ENCODE assay signal across 32 cellular contexts in the genomic region with DNA sequence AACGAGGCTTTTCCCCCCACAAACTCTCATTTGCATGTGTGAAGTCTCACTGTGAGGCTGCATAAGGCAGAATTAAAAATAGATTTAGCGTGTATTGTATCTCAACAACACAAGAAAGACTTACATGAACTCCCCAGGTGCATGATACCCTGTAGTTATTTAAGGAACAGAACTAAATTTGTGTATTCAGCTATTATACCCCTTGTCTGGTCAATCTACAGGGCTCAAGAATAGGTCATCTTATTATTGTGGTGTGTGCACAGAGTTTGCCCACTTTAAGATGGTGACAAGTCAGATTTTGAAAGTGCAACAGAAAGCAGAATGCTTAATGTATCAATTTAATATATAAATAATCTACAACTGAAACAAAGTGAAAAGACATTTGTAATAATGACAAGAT.
"Had no signal": no experiment of that assay in that cellular context is flagged by ENCODE, and none has a peak within 500 bp of the region (broad histone marks: within the 10 kb centered on the region; RNA-seq: fewer than 3 reads in every experiment).

No MANE protein-coding gene starts in this region.

- DNase-seq: activated B cell treated with CpG ODN at 0.5 μM for 24 hours; activated CD4-positive, alpha-beta memory T cell treated with anti-CD3 and anti-CD28 coated beads for 36 hours; activated CD4-positive, alpha-beta T cell treated with anti-CD3 and anti-CD28 coated beads for 4 hours; activated CD4-positive, alpha-beta T cell treated with anti-CD3 and anti-CD28 coated beads, Interleukin-2, amount 10 ng/mL, durations not matched to agents 24 days and 14 days; activated CD4-positive, alpha-beta T cell treated with anti-CD3 and anti-CD28 coated beads, Interleukin-2, amount 50 U/mL, for 1 hour; activated CD4-positive, alpha-beta T cell treated with anti-CD3 and anti-CD28 coated beads, Interleukin-2, amount 50 U/mL, for 4 hours; activated CD4-positive, CD25-positive, alpha-beta regulatory T cell treated with anti-CD3 and anti-CD28 coated beads, Interleukin-2, amount 50 U/mL, for 72 hours; activated CD8-positive, alpha-beta memory T cell treated with anti-CD3 and anti-CD28 coated beads, Interleukin-2, amount 50 U/mL, for 4 hours; activated CD8-positive, alpha-beta T cell treated with anti-CD3 and anti-CD28 coated beads for 36 hours; activated effector memory CD4-positive, alpha-beta T cell treated with anti-CD3 and anti-CD28 coated beads, Interleukin-2, amount 50 U/mL, for 16 hours; activated gamma-delta T cell treated with Interleukin-2 at 50 U/mL for 16 hours; activated naive CD4-positive, alpha-beta T cell; activated naive CD4-positive, alpha-beta T cell treated with anti-CD3 and anti-CD28 coated beads for 36 hours; activated naive CD4-positive, alpha-beta T cell treated with anti-CD3 and anti-CD28 coated beads, Interleukin-2, amount 50 U/mL, for 16 hours; activated naive CD8-positive, alpha-beta T cell treated with anti-CD3 and anti-CD28 coated beads for 36 hours; activated T-cell treated with anti-CD3 and anti-CD28 coated beads for 4 hours; activated T-cell treated with anti-CD3 and anti-CD28 coated beads, Interleukin-2, amount 50 U/mL, for 1 hour; activated T-cell treated with anti-CD3 and anti-CD28 coated beads, Interleukin-2, amount 50 U/mL, for 4 hours; activated T-cell treated with anti-CD3 and anti-CD28 coated beads, Interleukin-2, amount 50 U/mL, for 72 hours; adrenal gland; amniotic stem cell; caudate nucleus; cerebellar nuclear complex; T-helper 2 cell; T-helper 9 cell had no signal

- FAIRE-seq: bronchial epithelial cell, TTC549 had no signal

- ATAC-seq: activated CD8-positive, alpha-beta T cell treated with anti-CD3 and anti-CD28 coated beads for 36 hours; activated naive CD4-positive, alpha-beta T cell treated with anti-CD3 and anti-CD28 coated beads, Interleukin-2, amount 50 U/mL, for 72 hours; activated T-cell treated with anti-CD3 and anti-CD28 coated beads, Interleukin-2, amount 50 U/mL, for 4 hours; activated T-cell treated with anti-CD3 and anti-CD28 coated beads, Interleukin-2, amount 50 U/mL, for 72 hours; activated T-helper 17 cell treated with anti-CD3 and anti-CD28 coated beads, Interleukin-2, amount 50 U/mL, for 72 hours had no signal

- H3K36me3 ChIP-seq: adrenal gland, ascending aorta, cardiac muscle cell had no signal

- H3K27me3 ChIP-seq: adrenal gland, ascending aorta, cardiac muscle cell had no signal

- H3K27ac ChIP-seq: adrenal gland, ascending aorta, cardiac muscle cell, VCaP had no signal

- H3K4me3 ChIP-seq: adrenal gland, ascending aorta, cardiac muscle cell had no signal

- H3K4me1 ChIP-seq: adrenal gland, ascending aorta had no signal

- H3K9me3 ChIP-seq: adrenal gland, ascending aorta had no signal
